Comparison of ENCODE assay signal across 9 cellular contexts in genomic region chr16:66426112-66427035, GRCh38. TPM values are rescaled to one million over a fixed set of nuclear protein-coding genes. Genes with fewer than 3 reads are reported as not detected.
DNase-seq lines count a peak whose midpoint lies in the region; ATAC-seq and TF ChIP-seq lines count a peak whose summit lies in the region.
"Had no signal": no experiment of that assay in that cellular context is flagged by ENCODE, and none has a peak within 500 bp of the region (broad histone marks: within the 10 kb centered on the region; RNA-seq: fewer than 3 reads in every experiment).

No MANE protein-coding gene starts in this region.

- no peaks in the 10 kb centered on the region for H3K9me3 ChIP-seq in GM23248 (ENCODE audit: low read depth)

- H3K9me2 ChIP-seq in GM23248 (ENCODE audit: insufficient read depth): no peaks in the 10 kb centered on the region

- H3K27ac ChIP-seq in GM23248: no peak overlapping the region

- ATAC-seq in WTC11: peak; percentile 4
- ATAC-seq in left ventricle myocardium superior: no peak
- ATAC-seq in sciatic nerve: peak; percentile 32
- ATAC-seq in HG03565 (IDR thresholded peaks at IDR 0.05; ENCODE audit: unreplicated experiment): no peak
- ATAC-seq in HG03520 (IDR thresholded peaks at IDR 0.05; ENCODE audit: unreplicated experiment): no peak

- intact Hi-C loops in left ventricle myocardium superior (cut with micrococcal nuclease): no loop called here
- intact Hi-C loops in sciatic nerve (cut with DNase I): no loop called here

- TF ChIP-seq CTCF in WTC11 (IDR thresholded peaks at IDR 0.05): no peak

- H3K4me3 Mint-ChIP-seq in WTC11: peak overlapping the region; percentile 57
- H3K4me3 Mint-ChIP-seq in T-helper 2 cell treated with Interferon-gamma antibody and Interleukin-4, amounts not matched to agents 5 μg/mL and 100 μg/mL, for 36 hours: no peak overlapping the region

- peak overlapping the region; percentile 62; the same call in 1 of the 2 replicates for H3K4me3 ChIP-seq in GM23248

- peaks cover 11% of the 10 kb centered on the region for H3F3A ChIP-seq in GM23248 (ENCODE audit: insufficient read depth)

- H3K9me3 Mint-ChIP-seq in WTC11: peaks cover 3% of the 10 kb centered on the region; the same call in 1 of the 2 replicates
- no peaks in the 10 kb centered on the region for H3K9me3 Mint-ChIP-seq in T-helper 2 cell treated with Interferon-gamma antibody and Interleukin-4, amounts not matched to agents 5 μg/mL and 100 μg/mL, for 36 hours

- no peaks in the 10 kb centered on the region for H3K4me1 ChIP-seq in GM23248 (ENCODE audit: insufficient read depth)

- H3K27me3 Mint-ChIP-seq in WTC11 (ENCODE audit: low read depth): peaks cover 92% of the 10 kb centered on the region
- peaks cover 72% of the 10 kb centered on the region for H3K27me3 Mint-ChIP-seq in T-helper 2 cell treated with Interferon-gamma antibody and Interleukin-4, amounts not matched to agents 5 μg/mL and 100 μg/mL, for 36 hours (ENCODE audit: low read depth)

- DNase-seq in GM23248: peak; percentile 66
- no peak for DNase-seq in WTC11 (ENCODE audit: low spot score)
- peak; percentile 45 for DNase-seq in left ventricle myocardium superior
- no peak for DNase-seq in sciatic nerve (ENCODE audit: low spot score)
- no peak for DNase-seq in T-helper 2 cell treated with Interferon-gamma antibody and Interleukin-4, amounts not matched to agents 5 μg/mL and 100 μg/mL, for 36 hours (ENCODE audit: low spot score)
- DNase-seq in SW 1271 (lab: John Stamatoyannopoulos, UW): no peak
- DNase-seq: NCI-H446 treated with DMSO at 0.1 percent for 48 hours had no signal

- peak overlapping the region; percentile 38; the same call in 1 of the 2 replicates for H2AFZ ChIP-seq in GM23248

- in situ Hi-C loops in GM23248 (cut with MboI): no loop called here

- no peaks in the 10 kb centered on the region for H3K36me3 ChIP-seq in GM23248 (ENCODE audit: low read depth)

- H3K27ac Mint-ChIP-seq in WTC11: no peak overlapping the region
- H3K27ac Mint-ChIP-seq in T-helper 2 cell treated with Interferon-gamma antibody and Interleukin-4, amounts not matched to agents 5 μg/mL and 100 μg/mL, for 36 hours: no peak overlapping the region

- POLR2A ChIA-PET in WTC11 (lab: Charles Lee): no interaction called here

- peaks cover 16% of the 10 kb centered on the region for H3K4me1 Mint-ChIP-seq in WTC11
- no peaks in the 10 kb centered on the region for H3K4me1 Mint-ChIP-seq in T-helper 2 cell treated with Interferon-gamma antibody and Interleukin-4, amounts not matched to agents 5 μg/mL and 100 μg/mL, for 36 hours (ENCODE audit: low read depth)

- H3K36me3 Mint-ChIP-seq in WTC11: no peaks in the 10 kb centered on the region
- no peaks in the 10 kb centered on the region for H3K36me3 Mint-ChIP-seq in T-helper 2 cell treated with Interferon-gamma antibody and Interleukin-4, amounts not matched to agents 5 μg/mL and 100 μg/mL, for 36 hours (ENCODE audit: low read depth)

- CTCF ChIA-PET in WTC11 (lab: Charles Lee): interaction anchor here (1.6 to 3.7 kb wide), 3 partner anchors 20 to 58 kb away, joined by 3 to 12 read pairs (median 7); no protein-coding TSS in a partner anchor

- peak overlapping the region; percentile 61 for H3K4me2 ChIP-seq in GM23248 (ENCODE audit: unreplicated experiment)

- H3K27me3 ChIP-seq in GM23248 (replicated peaks; ENCODE audit: insufficient read depth): no peaks in the 10 kb centered on the region; the same call in 1 of the 2 replicates

- no peaks in the 10 kb centered on the region for H4K20me1 ChIP-seq in GM23248 (ENCODE audit: insufficient read depth)

- H3K9ac ChIP-seq in GM23248: peak overlapping the region; percentile 49; the same call in 1 of the 2 replicates

- no peaks in the 10 kb centered on the region for H3K79me2 ChIP-seq in GM23248 (ENCODE audit: insufficient read depth)

- 21 to 40% methylated on average over 30 to 56 of the region's 56 CpGs for WGBS in GM23248 (ENCODE audit: low coverage in 1 of 2, low lambda C conversion rate in 2 of 2, missing lambda C conversion rate in 2 of 2), 2 experiments

TF ChIP-seq in WTC11, 78 proteins besides CTCF, POLR2A, EP300 and RAD21 (continues in another document):
- TF ChIP-seq ZNF512 (CRISPR knock-in tag; IDR thresholded peaks at IDR 0.05; ENCODE audit: borderline replicate concordance): no peak
- TF ChIP-seq NR2C2 (CRISPR knock-in tag; IDR thresholded peaks at IDR 0.05): no peak
- peak; percentile 8; the same call in 1 of the 2 replicates for TF ChIP-seq USF2 (CRISPR knock-in tag; IDR thresholded peaks at IDR 0.05)
- TF ChIP-seq ZNF232 (CRISPR knock-in tag; IDR thresholded peaks at IDR 0.05): no peak
- no peak for TF ChIP-seq ARID4B (CRISPR knock-in tag; IDR thresholded peaks at IDR 0.05; ENCODE audit: borderline replicate concordance)
- TF ChIP-seq MXD4 (CRISPR knock-in tag; IDR thresholded peaks at IDR 0.05; ENCODE audit: borderline replicate concordance): no peak
- no peak for TF ChIP-seq ZNF425 (CRISPR knock-in tag; conservative IDR thresholded peaks at IDR 0.05)

RNA-seq across cellular contexts. Expression of gene BEAN1, which starts 0.7 kb away (rescaled TPM):
- total RNA-seq in GM23248 (2014; rRNA removed; shearing (Covaris generic)): 0.32 and 1.1 TPM in 2 replicates
- 0.50 and 0.89 TPM in 2 replicates for polyA plus RNA-seq in GM23248 (2016; fragmentation: Nextera tagmentation; extraction: Ambion mirVana)
- total RNA-seq in WTC11 (2021) (0.07 TPM in 1 of 3 replicates, not detected in the others), left ventricle myocardium superior (3.3 TPM), sciatic nerve (1.8 TPM)

RNA-seq across cellular contexts. Expression of gene CDH5, which starts 59.9 kb away (rescaled TPM):
- not detected in 2 replicates for total RNA-seq in GM23248 (2014; rRNA removed; shearing (Covaris generic))
- polyA plus RNA-seq in GM23248 (2016; fragmentation: Nextera tagmentation; extraction: Ambion mirVana): not detected in 2 replicates
- total RNA-seq in WTC11 (2021): 0.14 to 0.28 TPM (median 0.14 TPM) in 3 replicates
- 55.0 TPM for total RNA-seq in left ventricle myocardium superior
- total RNA-seq in sciatic nerve: 108 TPM

Comparison
In these comparisons a context has a peak if more than half of its experiments do, and no peak if none do; other contexts are left out.
1. DNase-seq: peak in GM23248 (single experiment) and left ventricle myocardium superior (single experiment); none in WTC11 (single experiment), sciatic nerve (single experiment), T-helper 2 cell treated with Interferon-gamma antibody and Interleukin-4, amounts not matched to agents 5 μg/mL and 100 μg/mL, for 36 hours (single experiment) and SW 1271 (0 of 2).
2. ATAC-seq: peak in WTC11 (single experiment) and sciatic nerve (single experiment); none in left ventricle myocardium superior (single experiment), HG03565 (single experiment) and HG03520 (single experiment).
3. RNA of gene CDH5, which starts 59.9 kb away (total RNA-seq): 108 TPM in sciatic nerve (single experiment) and 55.0 TPM in left ventricle myocardium superior (single experiment); 0.14 to 0.28 TPM in WTC11 and not detected in GM23248; every median in the first group is over 10 times any median in the second.